Comparison of ENCODE assay signal across 14 cellular contexts in the genomic region with DNA sequence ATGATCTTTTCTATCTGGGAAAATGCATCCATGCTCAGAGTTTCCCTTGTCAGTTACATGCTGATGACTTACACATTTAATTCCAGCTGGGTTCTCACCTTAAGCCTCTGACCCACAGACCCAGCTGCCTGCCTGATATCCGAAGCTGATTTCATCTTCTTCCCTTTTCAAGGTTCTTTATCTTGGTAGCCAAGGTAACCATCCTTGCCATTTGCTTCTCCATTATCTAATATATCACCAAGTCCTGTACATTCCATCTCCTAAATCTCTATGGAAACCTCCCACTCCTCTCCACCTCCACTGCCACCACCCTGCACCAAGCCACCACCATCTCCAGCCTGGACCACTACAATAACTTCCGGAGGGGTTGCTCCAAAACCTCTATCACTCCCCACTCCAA.
"Had no signal": no experiment of that assay in that cellular context is flagged by ENCODE, and none has a peak within 500 bp of the region (broad histone marks: within the 10 kb centered on the region; RNA-seq: fewer than 3 reads in every experiment).

No MANE protein-coding gene starts in this region.

- H3K27me3 ChIP-seq: stomach, tibial artery had no signal

- H3K4me3 ChIP-seq: psoas muscle, stomach, tibial artery had no signal

- H3K27ac Mint-ChIP-seq: activated CD8-positive, alpha-beta T cell treated with anti-CD3 and anti-CD28 coated beads, Interleukin-2, amount 10 ng/mL, durations not matched to agents 7 days and 5 days; activated T-helper 1 cell treated with anti-CD3 and anti-CD28 coated beads, Interleukin-12 subunit alpha, Interleukin-12 subunit beta, Interleukin-2, Interleukin-4 antibody, amounts not matched to agents 30 ng/mL and 10 ng/mL and 1 ng/mL, durations not matched to agents 14 hours and 24 hours and 36 hours; naive B cell had no signal

- H3K27me3 Mint-ChIP-seq: naive B cell had no signal

- H3K27ac ChIP-seq: psoas muscle, stomach, tibial artery, WERI-Rb-1 had no signal

- ATAC-seq: activated CD8-positive, alpha-beta T cell treated with anti-CD3 and anti-CD28 coated beads, Interleukin-2, amount 10 ng/mL, durations not matched to agents 7 days and 5 days; psoas muscle had no signal

- DNase-seq: activated CD4-positive, alpha-beta T cell treated with anti-CD3 and anti-CD28 coated beads for 4 hours; activated CD8-positive, alpha-beta T cell treated with anti-CD3 and anti-CD28 coated beads, Interleukin-2, amount 10 ng/mL, durations not matched to agents 7 days and 5 days; activated naive CD4-positive, alpha-beta T cell; central memory CD4-positive, alpha-beta T cell; erythroblast; naive B cell; occipital lobe; psoas muscle; stimulated activated CD4-positive, alpha-beta T cell treated with anti-CD3 and anti-CD28 coated beads, Interleukin-12 subunit alpha, Interleukin-12 subunit beta, amount 100 ng/mL, for 4 hours; stimulated activated CD4-positive, alpha-beta T cell treated with anti-CD3 and anti-CD28 coated beads, Interleukin-2, amount 100 ng/mL, for 48 hours; stomach; tibial artery; WERI-Rb-1 had no signal

- H3K4me1 ChIP-seq: psoas muscle had no signal

- H3K9me3 ChIP-seq: psoas muscle, stomach, tibial artery had no signal

- H3K9me3 Mint-ChIP-seq: activated T-helper 1 cell treated with anti-CD3 and anti-CD28 coated beads, Interleukin-12 subunit alpha, Interleukin-12 subunit beta, Interleukin-2, Interleukin-4 antibody, amounts not matched to agents 30 ng/mL and 10 ng/mL and 1 ng/mL, durations not matched to agents 14 hours and 24 hours and 36 hours; naive B cell had no signal

- H3K4me3 Mint-ChIP-seq: activated CD8-positive, alpha-beta T cell treated with anti-CD3 and anti-CD28 coated beads, Interleukin-2, amount 10 ng/mL, durations not matched to agents 7 days and 5 days; activated T-helper 1 cell treated with anti-CD3 and anti-CD28 coated beads, Interleukin-12 subunit alpha, Interleukin-12 subunit beta, Interleukin-2, Interleukin-4 antibody, amounts not matched to agents 30 ng/mL and 10 ng/mL and 1 ng/mL, durations not matched to agents 14 hours and 24 hours and 36 hours; naive B cell had no signal
